Comparison of ENCODE assay signal across 2 cellular contexts in genomic region chr18:3520230-3521085, GRCh38.
TF ChIP-seq lines count a peak whose summit lies in the region.

No MANE protein-coding gene starts in this region.

TF ChIP-seq in HEK293, 187 proteins besides CTCF, POLR2A, EP300 and RAD21 (continued from another document):
- TF ChIP-seq ZXDB (tag by site-specific recombination; IDR thresholded peaks at IDR 0.05) (0 out of 2 replicates have a peak, but pooled peaks have one; percentile 53), ZNF600 (tag by site-specific recombination; IDR thresholded peaks at IDR 0.05) (no peak), ZBTB20 (tag by site-specific recombination; IDR thresholded peaks at IDR 0.05) (no peak), ZNF366 (tag by site-specific recombination; conservative IDR thresholded peaks at IDR 0.05) (peak; percentile 83), ZFHX2 (tag by site-specific recombination; conservative IDR thresholded peaks at IDR 0.05) (no peak), SP7 (tag by site-specific recombination; IDR thresholded peaks at IDR 0.05) (peak; percentile 28; the same call in 1 of the 2 replicates), YY1 (tag by site-specific recombination; IDR thresholded peaks at IDR 0.05) (no peak), PRDM10 (tag by site-specific recombination; IDR thresholded peaks at IDR 0.05) (peak; percentile 99), PRDM1 (tag by site-specific recombination; IDR thresholded peaks at IDR 0.05) (peak; percentile 59), ZNF174 (tag by site-specific recombination; IDR thresholded peaks at IDR 0.05) (no peak), ZNF629 (tag by site-specific recombination; IDR thresholded peaks at IDR 0.05) (peak; percentile 81), ZBTB21 (tag by site-specific recombination; IDR thresholded peaks at IDR 0.05) (peak; percentile 60; the same call in 1 of the 2 replicates), ZNF324 (tag by site-specific recombination; IDR thresholded peaks at IDR 0.05) (no peak), ZNF830 (tag by site-specific recombination; IDR thresholded peaks at IDR 0.05; ENCODE audit: low read depth) (no peak), HOXD13 (CRISPR knock-in tag; IDR thresholded peaks at IDR 0.05; ENCODE audit: borderline replicate concordance) (no peak), ZNF169 (tag by site-specific recombination; IDR thresholded peaks at IDR 0.05) (no peak), ZBTB17 (tag by site-specific recombination; IDR thresholded peaks at IDR 0.05) (0 out of 2 replicates have a peak, but pooled peaks have one; percentile 12), KLF8 (tag by site-specific recombination; IDR thresholded peaks at IDR 0.05) (0 out of 2 replicates have a peak, but pooled peaks have one; percentile 19), ZNF335 (tag by site-specific recombination; conservative IDR thresholded peaks at IDR 0.05) (peak; percentile 45)
- TF ChIP-seq, protein P1, sequence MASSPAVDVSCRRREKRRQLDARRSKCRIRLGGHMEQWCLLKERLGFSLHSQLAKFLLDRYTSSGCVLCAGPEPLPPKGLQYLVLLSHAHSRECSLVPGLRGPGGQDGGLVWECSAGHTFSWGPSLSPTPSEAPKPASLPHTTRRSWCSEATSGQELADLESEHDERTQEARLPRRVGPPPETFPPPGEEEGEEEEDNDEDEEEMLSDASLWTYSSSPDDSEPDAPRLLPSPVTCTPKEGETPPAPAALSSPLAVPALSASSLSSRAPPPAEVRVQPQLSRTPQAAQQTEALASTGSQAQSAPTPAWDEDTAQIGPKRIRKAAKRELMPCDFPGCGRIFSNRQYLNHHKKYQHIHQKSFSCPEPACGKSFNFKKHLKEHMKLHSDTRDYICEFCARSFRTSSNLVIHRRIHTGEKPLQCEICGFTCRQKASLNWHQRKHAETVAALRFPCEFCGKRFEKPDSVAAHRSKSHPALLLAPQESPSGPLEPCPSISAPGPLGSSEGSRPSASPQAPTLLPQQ (tag by site-specific recombination; IDR thresholded peaks at IDR 0.05) = peak; percentile 95
- TF ChIP-seq, protein P2, sequence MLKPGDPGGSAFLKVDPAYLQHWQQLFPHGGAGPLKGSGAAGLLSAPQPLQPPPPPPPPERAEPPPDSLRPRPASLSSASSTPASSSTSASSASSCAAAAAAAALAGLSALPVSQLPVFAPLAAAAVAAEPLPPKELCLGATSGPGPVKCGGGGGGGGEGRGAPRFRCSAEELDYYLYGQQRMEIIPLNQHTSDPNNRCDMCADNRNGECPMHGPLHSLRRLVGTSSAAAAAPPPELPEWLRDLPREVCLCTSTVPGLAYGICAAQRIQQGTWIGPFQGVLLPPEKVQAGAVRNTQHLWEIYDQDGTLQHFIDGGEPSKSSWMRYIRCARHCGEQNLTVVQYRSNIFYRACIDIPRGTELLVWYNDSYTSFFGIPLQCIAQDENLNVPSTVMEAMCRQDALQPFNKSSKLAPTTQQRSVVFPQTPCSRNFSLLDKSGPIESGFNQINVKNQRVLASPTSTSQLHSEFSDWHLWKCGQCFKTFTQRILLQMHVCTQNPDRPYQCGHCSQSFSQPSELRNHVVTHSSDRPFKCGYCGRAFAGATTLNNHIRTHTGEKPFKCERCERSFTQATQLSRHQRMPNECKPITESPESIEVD (tag by site-specific recombination; IDR thresholded peaks at IDR 0.05) = peak; percentile 36; the same call in 1 of the 2 replicates
- TF ChIP-seq, protein P3, sequence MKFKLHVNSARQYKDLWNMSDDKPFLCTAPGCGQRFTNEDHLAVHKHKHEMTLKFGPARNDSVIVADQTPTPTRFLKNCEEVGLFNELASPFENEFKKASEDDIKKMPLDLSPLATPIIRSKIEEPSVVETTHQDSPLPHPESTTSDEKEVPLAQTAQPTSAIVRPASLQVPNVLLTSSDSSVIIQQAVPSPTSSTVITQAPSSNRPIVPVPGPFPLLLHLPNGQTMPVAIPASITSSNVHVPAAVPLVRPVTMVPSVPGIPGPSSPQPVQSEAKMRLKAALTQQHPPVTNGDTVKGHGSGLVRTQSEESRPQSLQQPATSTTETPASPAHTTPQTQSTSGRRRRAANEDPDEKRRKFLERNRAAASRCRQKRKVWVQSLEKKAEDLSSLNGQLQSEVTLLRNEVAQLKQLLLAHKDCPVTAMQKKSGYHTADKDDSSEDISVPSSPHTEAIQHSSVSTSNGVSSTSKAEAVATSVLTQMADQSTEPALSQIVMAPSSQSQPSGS (tag by site-specific recombination; IDR thresholded peaks at IDR 0.05; ENCODE audit: low read depth) = peak; percentile 72

TF ChIP-seq in K562, 482 proteins besides CTCF, POLR2A, EP300 and RAD21 (continued from another document):
- no peak for TF ChIP-seq JUND (IDR thresholded peaks at IDR 0.05; ENCODE audit: borderline replicate concordance, low read depth, low read length)
- TF ChIP-seq JUND (tag; IDR thresholded peaks at IDR 0.05; ENCODE audit: borderline replicate concordance, low read depth, low read length) = 0 out of 3 replicates have a peak, but pooled peaks have one; percentile 42
- no peak for TF ChIP-seq RBM39 (optimal IDR thresholded peaks at IDR 0.05; ENCODE audit: low read depth, low read length)
- TF ChIP-seq C11orf30 (IDR thresholded peaks at IDR 0.05; ENCODE audit: low read depth) = peak; percentile 82
- no peak for TF ChIP-seq ZNF165 (CRISPR knock-in tag; IDR thresholded peaks at IDR 0.05; ENCODE audit: borderline replicate concordance)
- no peak for TF ChIP-seq ZNF197 (CRISPR knock-in tag; IDR thresholded peaks at IDR 0.05; ENCODE audit: low read depth)
- TF ChIP-seq NCOA6 (IDR thresholded peaks at IDR 0.05) = no peak
- TF ChIP-seq PCBP2 (IDR thresholded peaks at IDR 0.05; ENCODE audit: low read depth, low read length, poor library complexity, severe bottlenecking) = no peak
- peak; percentile 59; the same call in 1 of the 2 replicates for TF ChIP-seq ATF7 (IDR thresholded peaks at IDR 0.05)
- no peak for TF ChIP-seq ZNF707 (CRISPR knock-in tag; conservative IDR thresholded peaks at IDR 0.05)
- TF ChIP-seq CCNT2 (IDR thresholded peaks at IDR 0.05; ENCODE audit: borderline replicate concordance, extremely low read depth, insufficient read length, low read depth, low read length) = no peak
- TF ChIP-seq ZC3H8 (IDR thresholded peaks at IDR 0.05) = no peak
- TF ChIP-seq PRDM10 (IDR thresholded peaks at IDR 0.05; ENCODE audit: partially characterized antibody) = peak; percentile 30
- TF ChIP-seq CTBP1 (IDR thresholded peaks at IDR 0.05; ENCODE audit: borderline replicate concordance) = no peak
- no peak for TF ChIP-seq CBX1 (IDR thresholded peaks at IDR 0.05; ENCODE audit: low read depth)
- no peak for TF ChIP-seq TAL1 (IDR thresholded peaks at IDR 0.05)
- no peak for TF ChIP-seq NBN (IDR thresholded peaks at IDR 0.05; ENCODE audit: low read depth)
- peak; percentile 72 for TF ChIP-seq MAFG (tag; conservative IDR thresholded peaks at IDR 0.05)
- no peak for TF ChIP-seq CEBPZ (IDR thresholded peaks at IDR 0.05; ENCODE audit: borderline replicate concordance, low read depth, low read length)
- no peak for TF ChIP-seq ZFX (CRISPR knock-in tag; IDR thresholded peaks at IDR 0.05)
TF ChIP-seq in K562: peak in this region for 6.
